ENCODE assay signal across 8 cellular contexts in genomic region chr22:42820075-42820763, GRCh38. TPM values are rescaled to one million over a fixed set of nuclear protein-coding genes. Genes with fewer than 3 reads are reported as not detected.
DNase-seq lines count a peak whose midpoint lies in the region; ATAC-seq and TF ChIP-seq lines count a peak whose summit lies in the region.

No MANE protein-coding gene starts in this region.

- peaks cover 0 to 28% of the 10 kb centered on the region in 2 donors for H3K36me3 ChIP-seq in gastrocnemius medialis

- ATAC-seq in gastrocnemius medialis: peak in 1 of 2 donors; percentile 51

- in situ Hi-C loops in gastrocnemius medialis (cut with MboI; ENCODE audit: low sequenced_read_pairs in 4 of 4): loop anchor here in 2 of 4 donors (25.0 kb wide), 1 partner anchor 158 kb away; no protein-coding TSS in a partner anchor

- H3K4me1 ChIP-seq in gastrocnemius medialis: peaks cover 8 to 13% of the 10 kb centered on the region in 2 donors

- H3K27me3 ChIP-seq in gastrocnemius medialis: no peaks in the 10 kb centered on the region

- no peak overlapping the region for H3K4me3 ChIP-seq in gastrocnemius medialis

- TF ChIP-seq CTCF in gastrocnemius medialis (IDR thresholded peaks at IDR 0.05 in 4 of 5, conservative IDR thresholded peaks at IDR 0.05 in 1 of 5): peak in 3 of 5 experiments; percentile 41 to 59 (median 52)

- H3K9me3 ChIP-seq in gastrocnemius medialis: no peaks in the 10 kb centered on the region

- peak overlapping the region in 2 of 4 donors; percentile 11 to 20 for H3K27ac ChIP-seq in gastrocnemius medialis

- intact Hi-C loops in gastrocnemius medialis (cut with DNase I; ENCODE audit: low total_unique reads): no loop called here

- peak; percentile 13 for DNase-seq in NCI-H446 treated with DMSO at 0.1 percent for 48 hours (lab: John Stamatoyannopoulos, UW)
- no peak for DNase-seq in NCI-H446 (lab: John Stamatoyannopoulos, UW)
- DNase-seq in RPMI7951 (ENCODE audit: low read depth): peak; percentile 63
- peak; percentile 90 for DNase-seq in fibroblast of peridontal ligament (ENCODE audit: extremely low read depth)
- no peak for DNase-seq in gastrocnemius medialis
- DNase-seq in NCI-H128 (lab: John Stamatoyannopoulos, UW; ENCODE audit: unreplicated experiment): no peak
- DNase-seq in foreskin melanocyte: no peak
- DNase-seq in occipital lobe (lab: John Stamatoyannopoulos, UW): no peak

- TF ChIP-seq POLR2A in gastrocnemius medialis (IDR thresholded peaks at IDR 0.05): no peak

RNA-seq across cellular contexts. Expression of gene ARFGAP3, which starts 36.9 kb away (rescaled TPM):
- total RNA-seq in RPMI7951 (2014; rRNA removed; shearing (Covaris generic)): 49.3 and 51.2 TPM in 2 replicates
- total RNA-seq in gastrocnemius medialis (10 to 100 TPM; 28.2 to 43.8 (median 36.0) TPM), occipital lobe (72.1 TPM)

Comparison
In these comparisons a context has a peak if more than half of its experiments do, and no peak if none do; other contexts are left out.
1. DNase-seq: peak in NCI-H446 treated with DMSO at 0.1 percent for 48 hours (single experiment), RPMI7951 (single experiment) and fibroblast of peridontal ligament (single experiment); none in NCI-H446 (0 of 2), gastrocnemius medialis (0 of 2), NCI-H128 (single experiment), foreskin melanocyte (single experiment) and occipital lobe (single experiment).